16 cellular contexts compared by ENCODE assay signal in genomic region chr17:48970224-48970623, GRCh38. TPM values are rescaled to one million over a fixed set of nuclear protein-coding genes. Genes with fewer than 3 reads are reported as not detected.
A peak's percentile ranks its signal among the peaks of the same experiment; 100 is the strongest.
DNase-seq lines count a peak whose midpoint lies in the region; ATAC-seq and TF ChIP-seq lines count a peak whose summit lies in the region.
"Had no signal": no experiment of that assay in that cellular context is flagged by ENCODE, and none has a peak within 500 bp of the region (broad histone marks: within the 10 kb centered on the region; RNA-seq: fewer than 3 reads in every experiment).

No MANE protein-coding gene starts in this region.

- H3K27me3 ChIP-seq in A673 (replicated peaks; ENCODE audit: insufficient read depth, low read depth, low read length, poor library complexity) (no peaks in the 10 kb centered on the region), HCT116 (ENCODE audit: insufficient read depth, low read length) (no peaks in the 10 kb centered on the region)
- H3K27me3 ChIP-seq: testis had no signal

- no peaks in the 10 kb centered on the region for H3K9me3 ChIP-seq in A673 (ENCODE audit: low read depth, low read length, poor library complexity, severe bottlenecking)
- no peaks in the 10 kb centered on the region for H3K9me3 ChIP-seq in HCT116 (ENCODE audit: control insufficient read depth in 1 of 2, insufficient read depth in 1 of 2, low read depth in 1 of 2, low read length in 2 of 2)
- H3K9me3 ChIP-seq: testis had no signal

- no peak for ATAC-seq in HCT116
- ATAC-seq in HG03159 (IDR thresholded peaks at IDR 0.05; ENCODE audit: unreplicated experiment), result no peak
- no peak for ATAC-seq in GM19324 (IDR thresholded peaks at IDR 0.05; ENCODE audit: low FRiP score, unreplicated experiment)
- ATAC-seq: activated T-helper 17 cell treated with anti-CD3 and anti-CD28 coated beads, Interleukin-2, amount 50 U/mL, for 72 hours had no signal

- DNase-seq in A673 (ENCODE audit: low spot score) (peak; percentile 73), HCT116 (ENCODE audit: low read depth, low spot score) (no peak), NCI-H82 (lab: John Stamatoyannopoulos, UW) (peak; percentile 99), fibroblast of villous mesenchyme (ENCODE audit: low read depth) (peak; percentile 48), activated gamma-delta T cell treated with Interleukin-2 at 50 U/mL for 16 hours (no peak)
- no peak for DNase-seq in activated CD8-positive, alpha-beta memory T cell treated with anti-CD3 and anti-CD28 coated beads, Interleukin-2, amount 50 U/mL, for 48 hours
- DNase-seq: DMS53; effector CD4-positive, alpha-beta T cell; NCI-H774; T-helper 9 cell; testis had no signal

- POLR2A ChIA-PET in A673 (lab: Charles Lee; ENCODE audit: low non-redundant PET) (no interaction called here), HCT116 (lab: Charles Lee) (interaction anchor here (0.6 to 4.2 kb wide), 3 partner anchors 9 to 71 kb away, joined by 3 to 17 read pairs (median 4); partner anchors contain the start of gene SNF8)

- H3K9me2 ChIP-seq in HCT116 (ENCODE audit: insufficient read depth), result no peaks in the 10 kb centered on the region

- TF ChIP-seq CTCF in A673 (conservative IDR thresholded peaks at IDR 0.05; ENCODE audit: low read depth, low read length) (no peak), HCT116 (IDR thresholded peaks at IDR 0.05 in 2 of 3, conservative IDR thresholded peaks at IDR 0.05 in 1 of 3; ENCODE audit: borderline replicate concordance in 1 of 3, insufficient read depth in 1 of 3, low read depth in 2 of 3, low read length in 2 of 3) (no peak), fibroblast of villous mesenchyme (IDR thresholded peaks at IDR 0.05; ENCODE audit: insufficient read depth, low read depth, low read length) (no peak)

- H3K36me3 ChIP-seq in A673 (ENCODE audit: insufficient read depth, low read length, poor library complexity, severe bottlenecking) (no peaks in the 10 kb centered on the region), HCT116 (ENCODE audit: control insufficient read depth in 1 of 2, insufficient read depth in 2 of 2, low read length in 2 of 2) (no peaks in the 10 kb centered on the region)

- BruUV-seq in A673 (replicated peaks; lab: Mats Ljungman, UMichigan) (no TSS peak), HCT116 (replicated peaks; lab: Mats Ljungman, UMichigan) (no TSS peak)

- H3K4me2 ChIP-seq in HCT116 (ENCODE audit: low read length), result peak overlapping the region; percentile 74

- H3K27ac ChIP-seq in A673 (ENCODE audit: low read depth, low read length, poor library complexity, severe bottlenecking) (no peak overlapping the region), HCT116 (ENCODE audit: low read depth, low read length) (no peak overlapping the region)
- H3K27ac ChIP-seq: testis had no signal

- no peak for TF ChIP-seq RAD21 in HCT116 (IDR thresholded peaks at IDR 0.05; ENCODE audit: low read depth)

- H2AFZ ChIP-seq in HCT116 (ENCODE audit: low read depth, low read length, poor library complexity, severe bottlenecking), result no peak overlapping the region

- intact Hi-C loops in A673 (cut with micrococcal nuclease; ENCODE audit: unreplicated experiment), result no loop called here
- intact Hi-C loops in HCT116 (cut with micrococcal nuclease), result no loop called here

- H3K9ac ChIP-seq in HCT116 (ENCODE audit: low read length), result no peak overlapping the region

- CTCF ChIA-PET in A673 (lab: Charles Lee) (no interaction called here), HCT116 (lab: Charles Lee) (no interaction called here)

- RAD21 ChIA-PET in HCT116 (lab: Charles Lee; ENCODE audit: low non-redundant PET in 1 of 2, low total read pairs in 2 of 2, uncharacterized antibody in 2 of 2, unreplicated experiment in 2 of 2), result no interaction called here

- TF ChIP-seq POLR2A in HCT116 (IDR thresholded peaks at IDR 0.05; ENCODE audit: borderline replicate concordance, extremely low read depth, insufficient read depth, insufficient read length), result no peak

- no peaks in the 10 kb centered on the region for H3K79me2 ChIP-seq in HCT116 (ENCODE audit: insufficient read depth, low read length)

- no peaks in the 10 kb centered on the region for H4K20me1 ChIP-seq in HCT116 (ENCODE audit: insufficient read depth)

- peaks cover 16% of the 10 kb centered on the region for H3K4me1 ChIP-seq in A673 (ENCODE audit: insufficient read depth, low read length, poor library complexity, severe bottlenecking)
- peaks cover 46 to 50% of the 10 kb centered on the region in 2 experiments for H3K4me1 ChIP-seq in HCT116 (ENCODE audit: control insufficient read depth in 1 of 2, insufficient read depth in 2 of 2, low read length in 2 of 2)
- H3K4me1 ChIP-seq: testis had no signal

- no peak overlapping the region for H3K4me3 ChIP-seq in A673 (ENCODE audit: low read depth, low read length, poor library complexity, severe bottlenecking)
- no peak overlapping the region for H3K4me3 ChIP-seq in HCT116 (replicated peaks in 1 of 2; ENCODE audit: low read depth in 1 of 2, low read length in 2 of 2)
- no peak overlapping the region for H3K4me3 ChIP-seq in fibroblast of villous mesenchyme (ENCODE audit: low read depth, low read length)
- H3K4me3 ChIP-seq: testis had no signal

TF ChIP-seq in HCT116, 20 proteins besides CTCF, POLR2A, EP300 and RAD21:
- TF ChIP-seq EZH2 (IDR thresholded peaks at IDR 0.05) (no peak), SP1 (IDR thresholded peaks at IDR 0.05; ENCODE audit: low read depth) (no peak), CBX3 (IDR thresholded peaks at IDR 0.05; ENCODE audit: low read depth) (no peak), FOSL1 (IDR thresholded peaks at IDR 0.05; ENCODE audit: low read depth) (no peak), ATF3 (IDR thresholded peaks at IDR 0.05) (no peak), EZH2phosphoT487 (IDR thresholded peaks at IDR 0.05; ENCODE audit: borderline replicate concordance) (no peak), TCF7L2 (IDR thresholded peaks at IDR 0.05; ENCODE audit: borderline replicate concordance, extremely low read depth, insufficient read depth, insufficient read length) (no peak), ZFX (IDR thresholded peaks at IDR 0.05) (no peak), MAX (IDR thresholded peaks at IDR 0.05) (no peak), JUND (IDR thresholded peaks at IDR 0.05) (no peak), CEBPB (IDR thresholded peaks at IDR 0.05; ENCODE audit: low read depth) (no peak), ZNF274 (IDR thresholded peaks at IDR 0.05; ENCODE audit: low read depth, low read length) (no peak), SIN3A (IDR thresholded peaks at IDR 0.05; ENCODE audit: low read depth) (no peak), YY1 (IDR thresholded peaks at IDR 0.05; ENCODE audit: extremely low read depth, insufficient replicate concordance, low read depth, low read length) (no peak), ELF1 (IDR thresholded peaks at IDR 0.05; ENCODE audit: borderline replicate concordance, low read depth) (no peak), EGR1 (IDR thresholded peaks at IDR 0.05; ENCODE audit: low read depth) (no peak), POLR2AphosphoS5 (IDR thresholded peaks at IDR 0.05; ENCODE audit: low read depth, low read length) (no peak), SRF (IDR thresholded peaks at IDR 0.05; ENCODE audit: low read depth) (no peak)

RNA-seq across cellular contexts. Expression of gene GIP, which starts 1.8 kb away (rescaled TPM):
- total RNA-seq in A673 (2021) (0.88 and 1.1 TPM in 2 replicates), HCT116 (2021; ENCODE audit: unreplicated experiment) (not detected), fibroblast of villous mesenchyme (not detected in 2 replicates)
- not detected in 2 replicates for polyA plus RNA-seq in HCT116 (2012)
- total RNA-seq: activated T-helper 17 cell treated with anti-CD3 and anti-CD28 coated beads, Interleukin-2, amount 50 U/mL, for 72 hours; frontal cortex; progenitor cell of endocrine pancreas had no signal

RNA-seq across cellular contexts. Expression of gene SNF8, which starts 25.6 kb away (rescaled TPM):
- total RNA-seq in A673 (2021), result 177 and 188 TPM in 2 replicates
- total RNA-seq in HCT116 (2021; ENCODE audit: unreplicated experiment), result 178 TPM
- 158 and 161 TPM in 2 replicates for polyA plus RNA-seq in HCT116 (2012)
- 61.3 and 87.0 TPM in 2 replicates for total RNA-seq in fibroblast of villous mesenchyme

RNA-seq across cellular contexts. Expression of gene IGF2BP1, which starts 27.0 kb away (rescaled TPM):
- 495 and 517 TPM in 2 replicates for total RNA-seq in A673 (2021)
- total RNA-seq in HCT116 (2021; ENCODE audit: unreplicated experiment), result 0.91 TPM
- polyA plus RNA-seq in HCT116 (2012), result 0.09 and 0.25 TPM in 2 replicates
- 2.6 and 6.4 TPM in 2 replicates for total RNA-seq in fibroblast of villous mesenchyme

Comparison
In these comparisons a context has a peak if more than half of its experiments do, and no peak if none do; other contexts are left out.
1. DNase-seq: peak in A673 (single experiment), NCI-H82 (single experiment) and fibroblast of villous mesenchyme (single experiment); none in HCT116 (single experiment), activated gamma-delta T cell treated with Interleukin-2 at 50 U/mL for 16 hours (single experiment) and activated CD8-positive, alpha-beta memory T cell treated with anti-CD3 and anti-CD28 coated beads, Interleukin-2, amount 50 U/mL, for 48 hours (single experiment).
2. RNA of gene IGF2BP1, which starts 27.0 kb away (total RNA-seq): 495 to 517 TPM in A673; 2.6 to 6.4 TPM in fibroblast of villous mesenchyme and 0.91 TPM in HCT116 (single experiment); every median in the first group is over 10 times any median in the second.